ENCODE assay signal across 18 cellular contexts in the genomic region with DNA sequence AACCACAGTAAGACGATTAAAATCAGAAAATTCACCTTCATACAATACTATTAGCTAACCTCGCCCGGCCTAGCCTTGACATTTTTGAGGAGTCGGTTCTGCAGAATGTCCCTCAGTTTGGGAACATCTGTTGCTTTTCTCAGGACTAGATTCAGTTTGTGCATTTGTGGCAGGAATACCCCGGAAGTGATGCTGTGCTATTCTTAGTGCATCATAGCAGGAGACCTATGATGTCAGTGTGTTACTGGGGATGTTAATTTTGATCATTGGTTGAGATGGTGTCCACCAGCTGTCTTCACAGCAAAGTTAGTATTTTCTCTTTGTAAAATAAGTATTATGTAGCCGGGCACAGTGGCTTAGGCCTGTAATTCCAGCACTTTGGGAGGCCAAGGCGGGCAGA.
"Had no signal": no experiment of that assay in that cellular context is flagged by ENCODE, and none has a peak within 500 bp of the region (broad histone marks: within the 10 kb centered on the region; RNA-seq: fewer than 3 reads in every experiment).

No MANE protein-coding gene starts in this region.

- ATAC-seq: left cardiac atrium; lower lobe of right lung; naive thymus-derived CD8-positive, alpha-beta T cell; psoas muscle had no signal

- DNase-seq: colonic mucosa; dermis blood vessel endothelial cell; esophagus squamous epithelium; foreskin melanocyte; kidney; left cardiac atrium; left ventricle myocardium inferior; lower lobe of right lung; naive thymus-derived CD8-positive, alpha-beta T cell; psoas muscle; sigmoid colon; small intestine; stimulated activated CD4-positive, alpha-beta T cell treated with anti-CD3 and anti-CD28 coated beads, Interleukin-12 subunit alpha, Interleukin-12 subunit beta, amount 100 ng/mL, for 4 hours; stimulated activated CD4-positive, alpha-beta T cell treated with anti-CD3 and anti-CD28 coated beads, Interleukin-2, amount 100 ng/mL, for 48 hours; transverse colon had no signal

- FAIRE-seq: kidney, small intestine had no signal

- H3K4me3 ChIP-seq: colonic mucosa, esophagus squamous epithelium, hepatocyte, left ventricle myocardium inferior, lower lobe of right lung, psoas muscle, sigmoid colon, thoracic aorta, transverse colon had no signal

- H3K27ac ChIP-seq: colonic mucosa, esophagus squamous epithelium, hepatocyte, left ventricle myocardium inferior, lower lobe of right lung, neutrophil, psoas muscle, sigmoid colon, thoracic aorta, transverse colon had no signal

- H3K4me2 ChIP-seq: hepatocyte had no signal

- H3K36me3 ChIP-seq: colonic mucosa, esophagus squamous epithelium, left ventricle myocardium inferior, lower lobe of right lung, neutrophil, sigmoid colon, thoracic aorta, transverse colon had no signal

- H3K79me2 ChIP-seq: hepatocyte had no signal

- H3K4me1 ChIP-seq: colonic mucosa, esophagus squamous epithelium, left ventricle myocardium inferior, lower lobe of right lung, psoas muscle, sigmoid colon had no signal

- H3K27me3 ChIP-seq: colonic mucosa, hepatocyte, sigmoid colon, transverse colon had no signal

- H3K9me3 ChIP-seq: colonic mucosa, esophagus squamous epithelium, left ventricle myocardium inferior, lower lobe of right lung, neutrophil, psoas muscle, sigmoid colon, thoracic aorta, transverse colon had no signal

- H2AFZ ChIP-seq: hepatocyte had no signal
